ENCODE assay signal across 21 cellular contexts in the genomic region with DNA sequence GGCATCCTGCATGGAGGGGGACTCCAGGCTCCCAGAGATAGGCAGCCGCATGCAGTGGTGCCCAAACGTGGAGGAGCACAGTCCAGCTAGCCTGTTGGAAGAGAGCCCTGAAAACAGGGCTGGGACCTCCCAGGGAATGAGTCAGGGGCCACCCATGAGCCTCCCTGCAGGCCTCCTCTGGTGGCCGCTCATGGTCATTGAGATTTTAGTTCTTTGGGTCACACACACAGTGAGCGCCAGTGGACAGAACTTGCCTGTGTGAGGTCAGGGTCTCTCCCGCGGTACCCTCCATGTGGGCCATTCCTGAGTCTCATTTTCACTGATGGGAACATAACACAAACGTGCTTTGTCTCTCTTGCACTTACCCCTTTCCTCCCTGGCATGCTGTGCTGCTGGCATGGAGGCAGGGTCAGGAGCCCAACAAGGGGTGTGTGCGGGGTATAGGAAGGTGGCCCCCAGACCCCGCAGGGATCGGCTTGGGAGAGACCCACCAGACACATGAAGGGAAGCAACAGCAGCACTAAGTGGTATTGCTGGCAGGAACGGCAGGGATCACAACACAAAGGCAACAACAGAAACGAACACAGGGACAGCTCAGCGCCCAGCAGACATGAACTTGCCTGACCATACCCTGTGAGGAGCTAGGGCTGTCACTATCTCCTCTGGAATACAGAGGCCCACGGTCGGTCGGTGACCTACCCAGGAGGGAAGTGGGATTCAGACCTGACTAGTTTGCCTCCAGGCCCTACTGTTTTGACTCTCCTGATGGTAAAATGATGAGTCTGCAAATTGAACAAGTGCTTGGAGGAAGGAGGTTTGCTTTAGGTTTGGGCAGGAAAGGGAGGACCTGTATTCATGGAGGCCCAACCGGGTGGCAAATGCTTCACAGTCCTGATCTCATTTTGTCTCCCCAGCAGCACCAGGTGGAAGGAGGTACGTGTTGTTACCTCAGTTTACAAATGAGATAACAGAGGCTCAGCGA. TPM values are rescaled to one million over a fixed set of nuclear protein-coding genes. Genes with fewer than 3 reads are reported as not detected.
DNase-seq lines count a peak whose midpoint lies in the region; FAIRE-seq and TF ChIP-seq lines count a peak whose summit lies in the region.
"Had no signal": no experiment of that assay in that cellular context is flagged by ENCODE, and none has a peak within 500 bp of the region (broad histone marks: within the 10 kb centered on the region; RNA-seq: fewer than 3 reads in every experiment).

No MANE protein-coding gene starts in this region.

- H3K9ac ChIP-seq in OCI-LY1 (ENCODE audit: low read length): peak overlapping the region; percentile 38; the same call in 1 of the 2 replicates
- H3K9ac ChIP-seq in kidney (ENCODE audit: low read length in 2 of 2): no peak overlapping the region

- H3K27ac Mint-ChIP-seq in CD4-positive, alpha-beta memory T cell: peak overlapping the region in 4 of 7 donors; percentile 29 to 62 (median 52)

- no peaks in the 10 kb centered on the region for H3K79me2 ChIP-seq in OCI-LY1 (ENCODE audit: insufficient read depth, low read length)

- no peak for FAIRE-seq in kidney (lab: Jason Lieb, UNC)

- peaks cover 10 to 17% of the 10 kb centered on the region in 2 donors for H3K36me3 Mint-ChIP-seq in CD4-positive, alpha-beta memory T cell

- H3K27ac ChIP-seq in CD4-positive, alpha-beta memory T cell (ENCODE audit: low read depth, low read length): no peak overlapping the region
- H3K27ac ChIP-seq in OCI-LY1 (ENCODE audit: low read depth, low read length, poor library complexity, severe bottlenecking) (peak overlapping the region; percentile 95), dorsolateral prefrontal cortex (peak overlapping the region in 54 of 59 donors; percentile 6 to 95 (median 74)), kidney (ENCODE audit: low read depth in 2 of 2, low read length in 2 of 2) (no peak overlapping the region)
- H3K27ac ChIP-seq: left lung, thyroid gland had no signal

- peaks cover 9% of the 10 kb centered on the region for H3K4me1 ChIP-seq in CD4-positive, alpha-beta memory T cell (ENCODE audit: insufficient read depth, low read length)
- H3K4me1 ChIP-seq in OCI-LY1 (ENCODE audit: insufficient read depth, low read length, severe bottlenecking): peaks cover 96% of the 10 kb centered on the region
- H3K4me1 ChIP-seq in kidney (ENCODE audit: control insufficient read depth in 1 of 2, insufficient read depth in 1 of 2, low read depth in 1 of 2, low read length in 2 of 2): no peaks in the 10 kb centered on the region

- H3K4me3 ChIP-seq in CD4-positive, alpha-beta memory T cell (ENCODE audit: low read length in 2 of 2): no peak overlapping the region
- H3K4me3 ChIP-seq in OCI-LY1 (ENCODE audit: low read depth, low read length, poor library complexity, severe bottlenecking) (no peak overlapping the region), dorsolateral prefrontal cortex (no peak overlapping the region), kidney (ENCODE audit: low read length in 2 of 2) (no peak overlapping the region)
- H3K4me3 ChIP-seq: left lung, thyroid gland had no signal

- CTCF ChIA-PET in CD4-positive, alpha-beta memory T cell (lab: Charles Lee; ENCODE audit: partially characterized antibody): interaction anchor here (1.7 kb wide), 1 partner anchor 12 kb away, joined by 5 read pairs; no protein-coding TSS in a partner anchor

- no peaks in the 10 kb centered on the region for H3K27me3 Mint-ChIP-seq in CD4-positive, alpha-beta memory T cell
- H3K27me3 Mint-ChIP-seq: central memory CD8-positive, alpha-beta T cell had no signal

- H3F3A ChIP-seq in OCI-LY1 (ENCODE audit: insufficient read depth, low read length): no peaks in the 10 kb centered on the region

- H2AFZ ChIP-seq in OCI-LY1 (ENCODE audit: low read length): no peak overlapping the region

- no peaks in the 10 kb centered on the region for H3K27me3 ChIP-seq in CD4-positive, alpha-beta memory T cell (ENCODE audit: insufficient read depth, low read length)
- no peaks in the 10 kb centered on the region for H3K27me3 ChIP-seq in OCI-LY1 (ENCODE audit: insufficient read depth, low read length)
- H3K27me3 ChIP-seq in dorsolateral prefrontal cortex: no peaks in the 10 kb centered on the region
- H3K27me3 ChIP-seq: left lung, thyroid gland had no signal

- POLR2A ChIA-PET in CD4-positive, alpha-beta memory T cell (lab: Charles Lee; ENCODE audit: partially characterized antibody): interaction anchor here (0.8 kb wide), 1 partner anchor 10 kb away, joined by 3 read pairs; no protein-coding TSS in a partner anchor

- intact Hi-C loops in CD4-positive, alpha-beta memory T cell (cut with micrococcal nuclease): no loop called here
- intact Hi-C loops in dorsolateral prefrontal cortex (cut with DNase I): loop anchor here in 1 of 2 donors (5.0 kb wide), 1 partner anchor 78 kb away; no protein-coding TSS in a partner anchor
- intact Hi-C loops in posterior vena cava (cut with DNase I): no loop called here
- intact Hi-C loops in kidney (cut with DNase I): no loop called here

- H3K9me2 ChIP-seq in OCI-LY1 (ENCODE audit: low read depth, low read length): no peaks in the 10 kb centered on the region

- H3K4me3 Mint-ChIP-seq in CD4-positive, alpha-beta memory T cell: no peak overlapping the region
- H3K4me3 Mint-ChIP-seq: central memory CD8-positive, alpha-beta T cell had no signal

- H4K20me1 ChIP-seq in OCI-LY1 (ENCODE audit: insufficient read depth, low read length): no peaks in the 10 kb centered on the region

- no peaks in the 10 kb centered on the region for H3K9me3 ChIP-seq in CD4-positive, alpha-beta memory T cell (ENCODE audit: control insufficient read depth in 1 of 2, low read length in 2 of 2)
- H3K9me3 ChIP-seq in OCI-LY1 (ENCODE audit: low read length) (no peaks in the 10 kb centered on the region), kidney (ENCODE audit: control insufficient read depth in 1 of 2, low read length in 2 of 2) (no peaks in the 10 kb centered on the region)
- H3K9me3 ChIP-seq: left lung, thyroid gland had no signal

- H3K36me3 ChIP-seq in CD4-positive, alpha-beta memory T cell (ENCODE audit: insufficient read depth, low read length): no peaks in the 10 kb centered on the region
- no peaks in the 10 kb centered on the region for H3K36me3 ChIP-seq in OCI-LY1 (ENCODE audit: insufficient read depth, low read length)
- no peaks in the 10 kb centered on the region for H3K36me3 ChIP-seq in kidney (ENCODE audit: control insufficient read depth in 1 of 2, insufficient read depth in 2 of 2, low read length in 2 of 2)
- H3K36me3 ChIP-seq: left lung, thyroid gland had no signal

- TF ChIP-seq CTCF in OCI-LY1 (IDR thresholded peaks at IDR 0.05; ENCODE audit: low read length): no peak
- peak in 8 of 56 donors; percentile 3 to 36 (median 16) for TF ChIP-seq CTCF in dorsolateral prefrontal cortex (IDR thresholded peaks at IDR 0.05 in 54 of 56, conservative IDR thresholded peaks at IDR 0.05 in 2 of 56; ENCODE audit: low read depth in 1 of 56, partially characterized antibody in 56 of 56)
- no peak for TF ChIP-seq CTCF in kidney (IDR thresholded peaks at IDR 0.05; ENCODE audit: borderline replicate concordance, extremely low read depth, insufficient read depth)

- H3K9me3 Mint-ChIP-seq in CD4-positive, alpha-beta memory T cell: no peaks in the 10 kb centered on the region
- H3K9me3 Mint-ChIP-seq: central memory CD8-positive, alpha-beta T cell had no signal

- H3K4me1 Mint-ChIP-seq in CD4-positive, alpha-beta memory T cell: peaks cover 32 to 47% (median 39%) of the 10 kb centered on the region in 4 donors

- no peak for DNase-seq in CD4-positive, alpha-beta memory T cell
- DNase-seq in dorsolateral prefrontal cortex: peak in 1 of 10 donors; percentile 41
- DNase-seq in posterior vena cava (ENCODE audit: low spot score): peak; percentile 66
- DNase-seq in NCI-H187 treated with DMSO at 0.1 percent for 48 hours (lab: John Stamatoyannopoulos, UW): no peak
- DNase-seq in activated CD4-positive, alpha-beta T cell treated with anti-CD3 and anti-CD28 coated beads, Interleukin-2, amount 50 U/mL, for 1 hour: no peak
- DNase-seq in kidney: no peak
- DNase-seq: activated gamma-delta T cell; AML-193; amniotic stem cell; effector memory CD4-positive, alpha-beta T cell; GF-D8; HCEC 1CT; NCI-H187; NCI-H345; NK-92 treated with Interleukin-12 subunit alpha and Interleukin-12 subunit beta, amount 100 ng/mL, for 24 hours; occipital lobe; thyroid gland had no signal

- H3K4me2 ChIP-seq in OCI-LY1 (ENCODE audit: low read length): no peak overlapping the region; the same call in 1 of the 2 replicates

RNA-seq across cellular contexts. Expression of a gene that starts 31.8 kb away (rescaled TPM):
- 1 to 10 TPM; 1.5 to 2.0 TPM for total RNA-seq in CD4-positive, alpha-beta memory T cell
- polyA plus RNA-seq in CD4-positive, alpha-beta memory T cell: 10 to 100 TPM; 17.0 to 19.6 TPM
- total RNA-seq in dorsolateral prefrontal cortex: 10 to 100 TPM; 23.5 to 64.8 (median 43.0) TPM
- total RNA-seq in posterior vena cava: 10 to 100 TPM; 11.8 to 12.4 TPM
- total RNA-seq in kidney: 27.6 TPM
- polyA plus RNA-seq in kidney (ENCODE audit: insufficient read depth, low read depth, low replicate concordance): 5.6 TPM
- total RNA-seq: RPMI7951 had no signal

Comparison
In these comparisons a context has a peak if more than half of its experiments do, and no peak if none do; other contexts are left out.
1. H3K27ac ChIP-seq: peak in OCI-LY1 (single experiment) and dorsolateral prefrontal cortex (54 of 59); none in CD4-positive, alpha-beta memory T cell (single experiment) and kidney (0 of 2).